ENCODE assay signal across 1 cellular context in the genomic region with DNA sequence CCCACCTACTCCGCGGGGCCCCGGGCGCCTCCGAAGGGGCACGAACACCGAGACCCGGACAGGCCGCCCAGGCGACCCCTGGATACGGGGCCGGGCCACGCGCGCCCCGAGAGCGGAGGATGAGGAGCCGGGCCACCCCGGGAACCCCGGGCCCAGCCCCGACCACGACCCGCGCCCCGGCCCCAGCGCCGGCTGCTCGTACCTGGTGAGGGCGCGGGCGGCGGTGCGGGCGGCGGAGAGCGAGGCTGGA.
TF ChIP-seq lines count a peak whose summit lies in the region.

No MANE protein-coding gene starts in this region.

TF ChIP-seq in HEK293, 187 proteins besides CTCF, POLR2A, EP300 and RAD21 (continued from another document):
- TF ChIP-seq, protein P1, sequence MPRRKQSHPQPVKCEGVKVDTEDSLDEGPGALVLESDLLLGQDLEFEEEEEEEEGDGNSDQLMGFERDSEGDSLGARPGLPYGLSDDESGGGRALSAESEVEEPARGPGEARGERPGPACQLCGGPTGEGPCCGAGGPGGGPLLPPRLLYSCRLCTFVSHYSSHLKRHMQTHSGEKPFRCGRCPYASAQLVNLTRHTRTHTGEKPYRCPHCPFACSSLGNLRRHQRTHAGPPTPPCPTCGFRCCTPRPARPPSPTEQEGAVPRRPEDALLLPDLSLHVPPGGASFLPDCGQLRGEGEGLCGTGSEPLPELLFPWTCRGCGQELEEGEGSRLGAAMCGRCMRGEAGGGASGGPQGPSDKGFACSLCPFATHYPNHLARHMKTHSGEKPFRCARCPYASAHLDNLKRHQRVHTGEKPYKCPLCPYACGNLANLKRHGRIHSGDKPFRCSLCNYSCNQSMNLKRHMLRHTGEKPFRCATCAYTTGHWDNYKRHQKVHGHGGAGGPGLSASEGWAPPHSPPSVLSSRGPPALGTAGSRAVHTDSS (tag by site-specific recombination; IDR thresholded peaks at IDR 0.05), result peak; percentile 9; the same call in 1 of the 2 replicates
- TF ChIP-seq YY1 (tag by site-specific recombination; IDR thresholded peaks at IDR 0.05) (peak; percentile 48; the same call in 1 of the 2 replicates), ZNF596 (tag by site-specific recombination; IDR thresholded peaks at IDR 0.05) (0 out of 2 replicates have a peak, but pooled peaks have one; percentile 63), KLF16 (tag by site-specific recombination; IDR thresholded peaks at IDR 0.05) (no peak)
- TF ChIP-seq, protein P2, sequence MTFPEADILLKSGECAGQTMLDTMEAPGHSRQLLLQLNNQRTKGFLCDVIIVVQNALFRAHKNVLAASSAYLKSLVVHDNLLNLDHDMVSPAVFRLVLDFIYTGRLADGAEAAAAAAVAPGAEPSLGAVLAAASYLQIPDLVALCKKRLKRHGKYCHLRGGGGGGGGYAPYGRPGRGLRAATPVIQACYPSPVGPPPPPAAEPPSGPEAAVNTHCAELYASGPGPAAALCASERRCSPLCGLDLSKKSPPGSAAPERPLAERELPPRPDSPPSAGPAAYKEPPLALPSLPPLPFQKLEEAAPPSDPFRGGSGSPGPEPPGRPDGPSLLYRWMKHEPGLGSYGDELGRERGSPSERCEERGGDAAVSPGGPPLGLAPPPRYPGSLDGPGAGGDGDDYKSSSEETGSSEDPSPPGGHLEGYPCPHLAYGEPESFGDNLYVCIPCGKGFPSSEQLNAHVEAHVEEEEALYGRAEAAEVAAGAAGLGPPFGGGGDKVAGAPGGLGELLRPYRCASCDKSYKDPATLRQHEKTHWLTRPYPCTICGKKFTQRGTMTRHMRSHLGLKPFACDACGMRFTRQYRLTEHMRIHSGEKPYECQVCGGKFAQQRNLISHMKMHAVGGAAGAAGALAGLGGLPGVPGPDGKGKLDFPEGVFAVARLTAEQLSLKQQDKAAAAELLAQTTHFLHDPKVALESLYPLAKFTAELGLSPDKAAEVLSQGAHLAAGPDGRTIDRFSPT (tag by site-specific recombination; IDR thresholded peaks at IDR 0.05), result no peak
TF ChIP-seq in HEK293: peak in this region for 5.
